8 cellular contexts compared by ENCODE assay signal in the genomic region with DNA sequence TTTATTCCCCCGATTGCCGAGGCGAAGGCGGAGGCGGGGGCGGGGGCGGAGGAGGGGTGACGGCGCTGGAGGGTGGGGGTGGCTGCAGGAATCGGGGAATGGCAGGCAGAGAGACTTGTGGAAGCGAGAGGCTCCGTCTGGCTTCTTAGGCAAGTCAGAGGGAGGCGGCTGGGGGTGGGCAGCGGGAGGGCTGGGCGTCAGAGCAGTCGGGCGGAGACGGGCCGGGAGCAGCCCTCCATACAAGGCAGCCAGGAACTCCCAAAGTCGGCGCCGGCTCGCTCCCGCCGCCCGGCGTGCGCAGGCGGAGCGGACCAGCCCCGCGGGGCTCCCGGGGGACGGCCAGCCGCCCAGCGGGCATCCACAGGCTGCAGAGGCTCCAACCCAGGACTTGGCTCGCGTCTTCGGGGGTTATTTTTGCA. TPM values are rescaled to one million over a fixed set of nuclear protein-coding genes. Genes with fewer than 3 reads are reported as not detected.
DNase-seq lines count a peak whose midpoint lies in the region; ATAC-seq and TF ChIP-seq lines count a peak whose summit lies in the region.

No MANE protein-coding gene starts in this region.

- DNase-seq in ELR (ENCODE audit: low read depth) (peak; percentile 84), KBM-7 (peak; percentile 38), SK-MEL-5 (ENCODE audit: low read depth, low spot score) (peak; percentile 89), endodermal cell (peak; percentile 93), lung microvascular endothelial cell (ENCODE audit: low read depth in 2 of 2) (peak; percentile 77 to 92), substantia nigra (lab: John Stamatoyannopoulos, UW) (peak; percentile 8 to 91 (median 70)), NAMALWA (ENCODE audit: low spot score) (no peak)

- H3K4me1 ChIP-seq in endodermal cell (ENCODE audit: control insufficient read depth, insufficient read depth, low read length), result no peaks in the 10 kb centered on the region

- H3K36me3 Mint-ChIP-seq in endodermal cell (ENCODE audit: low read depth), result no peaks in the 10 kb centered on the region

- in situ Hi-C loops in KBM-7 (cut with MboI; ENCODE audit: low pct_unique_long_range_greater_than_20kb, low sequenced_read_pairs) (no loop called here), SK-MEL-5 (cut with HindIII; ENCODE audit: low pct_unique_long_range_greater_than_20kb, low sequenced_read_pairs) (no loop called here)

- TF ChIP-seq CTCF in endodermal cell (conservative IDR thresholded peaks at IDR 0.05), result no peak

- no peaks in the 10 kb centered on the region for H3K27me3 ChIP-seq in endodermal cell (ENCODE audit: control insufficient read depth, insufficient read depth, low read length, poor library complexity, severe bottlenecking)

- peaks cover 15% of the 10 kb centered on the region for H3K4me1 Mint-ChIP-seq in endodermal cell

- 0% methylated on average over 32 of the region's 39 CpGs; no CpG with 5 or more reads in 1 of the 2 experiments for WGBS in endodermal cell (ENCODE audit: insufficient coverage in 1 of 2, insufficient read length in 1 of 2), 2 experiments

- no peak for ATAC-seq in HG03378 (IDR thresholded peaks at IDR 0.05; ENCODE audit: unreplicated experiment)

- no peaks in the 10 kb centered on the region for H3K9me3 Mint-ChIP-seq in endodermal cell

- peak overlapping the region; percentile 92 for H3K27ac Mint-ChIP-seq in endodermal cell

- H3K4me3 ChIP-seq in endodermal cell (ENCODE audit: low read length), result peak overlapping the region; percentile 91

- H3K27ac ChIP-seq in endodermal cell (ENCODE audit: low read depth, low read length) (peak overlapping the region; percentile 83), substantia nigra (ENCODE audit: low read depth, low read length, poor library complexity, severe bottlenecking) (peak overlapping the region; percentile 89)

- H3K9ac ChIP-seq in endodermal cell (ENCODE audit: extremely low read depth, low read length, poor library complexity, severe bottlenecking), result peak overlapping the region; percentile 58

- H3K4me3 Mint-ChIP-seq in endodermal cell, result peak overlapping the region; percentile 81

- no peaks in the 10 kb centered on the region for H3K9me3 ChIP-seq in endodermal cell (ENCODE audit: control insufficient read depth, low read length)

- H3K36me3 ChIP-seq in endodermal cell (ENCODE audit: control insufficient read depth, insufficient read depth, low read length), result no peaks in the 10 kb centered on the region

- H3K27me3 Mint-ChIP-seq in endodermal cell (ENCODE audit: insufficient read depth), result peaks cover 16% of the 10 kb centered on the region

RNA-seq across cellular contexts. Expression of gene CACNA2D1, which starts 0.2 kb away (rescaled TPM):
- 10.3 and 11.1 TPM in 2 replicates for total RNA-seq in SK-MEL-5 (2014; rRNA removed; shearing (Covaris generic))
- polyA plus RNA-seq in SK-MEL-5 (2015; cell fraction: cytosol; rRNA removed), result 11.8 and 13.8 TPM in 2 replicates
- 15.5 and 17.4 TPM in 2 replicates for polyA plus RNA-seq in SK-MEL-5 (2015; cell fraction: nucleus; rRNA removed)
- 10 to 100 TPM; 16.9 to 26.8 TPM for total RNA-seq in endodermal cell
- 18.4 TPM for polyA plus RNA-seq in endodermal cell (2013, experiment 1 of 2)
- 18.8 TPM for polyA plus RNA-seq in endodermal cell (2013, experiment 2 of 2)
- 4.6 and 7.6 TPM in 2 replicates for total RNA-seq in lung microvascular endothelial cell
